In the genomic region with DNA sequence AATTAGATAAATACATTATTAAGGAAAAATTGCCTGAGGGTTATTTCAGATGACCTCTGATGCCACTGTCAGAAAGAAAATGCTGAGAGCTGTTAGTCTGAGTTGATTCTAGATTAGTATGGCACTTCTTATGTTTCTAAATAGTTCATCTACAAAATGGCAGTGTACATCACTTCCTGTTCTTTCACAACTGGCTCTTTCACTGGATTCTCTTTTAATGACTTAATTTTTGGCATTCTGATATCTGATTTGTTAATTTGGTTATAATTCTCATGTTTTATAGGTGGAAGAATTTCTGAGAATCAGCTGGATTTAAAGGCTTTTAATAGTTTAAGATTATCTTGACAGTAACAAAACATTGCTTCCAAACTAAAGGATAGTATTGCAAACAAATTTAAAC, we compare ENCODE assay signal across 12 cellular contexts. TPM values are rescaled to one million over a fixed set of nuclear protein-coding genes. Genes with fewer than 3 reads are reported as not detected.
DNase-seq lines count a peak whose midpoint lies in the region; ATAC-seq and TF ChIP-seq lines count a peak whose summit lies in the region.
"Had no signal": no experiment of that assay in that cellular context is flagged by ENCODE, and none has a peak within 500 bp of the region (broad histone marks: within the 10 kb centered on the region; RNA-seq: fewer than 3 reads in every experiment).

No MANE protein-coding gene starts in this region.

- H3K36me3 ChIP-seq in left ventricle myocardium inferior, result no peaks in the 10 kb centered on the region

- intact Hi-C loops in left ventricle myocardium inferior (cut with micrococcal nuclease), result no loop called here
- intact Hi-C loops in Right ventricle myocardium inferior (cut with DNase I), result loop anchor here (5.0 kb wide), 1 partner anchor 69 kb away; no protein-coding TSS in a partner anchor
- intact Hi-C loops in activated T-helper 1 cell treated with anti-CD3 and anti-CD28 coated beads, Interleukin-12 subunit alpha, Interleukin-12 subunit beta, Interleukin-2, Interleukin-4 antibody, amounts not matched to agents 30 ng/mL and 10 ng/mL and 1 ng/mL, durations not matched to agents 14 hours and 24 hours and 36 hours (cut with micrococcal nuclease), result loop anchor here (10.0 kb wide), 1 partner anchor 679 kb away; the partner anchor contains the start of genes PROCA1, RAB34 and RPL23A

- H3K4me1 Mint-ChIP-seq in activated T-helper 1 cell treated with anti-CD3 and anti-CD28 coated beads, Interleukin-12 subunit alpha, Interleukin-12 subunit beta, Interleukin-2, Interleukin-4 antibody, amounts not matched to agents 30 ng/mL and 10 ng/mL and 1 ng/mL, durations not matched to agents 14 hours and 24 hours and 36 hours (ENCODE audit: low read depth), result peaks cover 43% of the 10 kb centered on the region
- H3K4me1 Mint-ChIP-seq in type B pancreatic cell (ENCODE audit: unreplicated experiment), result peaks cover 36% of the 10 kb centered on the region

- H3K9me3 Mint-ChIP-seq in activated T-helper 1 cell treated with anti-CD3 and anti-CD28 coated beads, Interleukin-12 subunit alpha, Interleukin-12 subunit beta, Interleukin-2, Interleukin-4 antibody, amounts not matched to agents 30 ng/mL and 10 ng/mL and 1 ng/mL, durations not matched to agents 14 hours and 24 hours and 36 hours, result no peaks in the 10 kb centered on the region
- H3K9me3 Mint-ChIP-seq in type B pancreatic cell, result no peaks in the 10 kb centered on the region

- H3K27me3 ChIP-seq in left ventricle myocardium inferior (ENCODE audit: low read depth), result no peaks in the 10 kb centered on the region

- no peak overlapping the region for H3K27ac Mint-ChIP-seq in activated T-helper 1 cell treated with anti-CD3 and anti-CD28 coated beads, Interleukin-12 subunit alpha, Interleukin-12 subunit beta, Interleukin-2, Interleukin-4 antibody, amounts not matched to agents 30 ng/mL and 10 ng/mL and 1 ng/mL, durations not matched to agents 14 hours and 24 hours and 36 hours
- H3K27ac Mint-ChIP-seq in type B pancreatic cell, result peak overlapping the region; percentile 45

- H3K27ac ChIP-seq in left ventricle myocardium inferior (replicated peaks), result peak overlapping the region; percentile 32

- H3K4me1 ChIP-seq in left ventricle myocardium inferior, result peaks cover 58% of the 10 kb centered on the region

- peaks cover 18% of the 10 kb centered on the region for H3K36me3 Mint-ChIP-seq in activated T-helper 1 cell treated with anti-CD3 and anti-CD28 coated beads, Interleukin-12 subunit alpha, Interleukin-12 subunit beta, Interleukin-2, Interleukin-4 antibody, amounts not matched to agents 30 ng/mL and 10 ng/mL and 1 ng/mL, durations not matched to agents 14 hours and 24 hours and 36 hours (ENCODE audit: low read depth)
- H3K36me3 Mint-ChIP-seq in type B pancreatic cell, result peaks cover 3% of the 10 kb centered on the region

- DNase-seq in left ventricle myocardium inferior (no peak), Right ventricle myocardium inferior (ENCODE audit: missing footprints) (no peak), iris pigment epithelial cell (ENCODE audit: low read depth) (peak; percentile 68), type B pancreatic cell (ENCODE audit: extremely low spot score, unreplicated experiment) (no peak), left lobe of liver (ENCODE audit: low spot score) (no peak), SKM-1 (lab: John Stamatoyannopoulos, UW; ENCODE audit: unreplicated experiment) (no peak)
- DNase-seq in activated T-helper 1 cell treated with anti-CD3 and anti-CD28 coated beads, Interleukin-12 subunit alpha, Interleukin-12 subunit beta, Interleukin-2, Interleukin-4 antibody, amounts not matched to agents 30 ng/mL and 10 ng/mL and 1 ng/mL, durations not matched to agents 14 hours and 24 hours and 36 hours (ENCODE audit: low spot score), result no peak
- DNase-seq: activated CD4-positive, alpha-beta T cell treated with anti-CD3 and anti-CD28 coated beads for 48 hours; cortex of kidney; NCI-H446 treated with DMSO at 0.1 percent for 48 hours had no signal

- no peak for ATAC-seq in Right ventricle myocardium inferior
- no peak for ATAC-seq in GM19328 (IDR thresholded peaks at IDR 0.05; ENCODE audit: unreplicated experiment)
- no peak for ATAC-seq in left lobe of liver

- H3K27me3 Mint-ChIP-seq in activated T-helper 1 cell treated with anti-CD3 and anti-CD28 coated beads, Interleukin-12 subunit alpha, Interleukin-12 subunit beta, Interleukin-2, Interleukin-4 antibody, amounts not matched to agents 30 ng/mL and 10 ng/mL and 1 ng/mL, durations not matched to agents 14 hours and 24 hours and 36 hours (ENCODE audit: insufficient read depth), result no peaks in the 10 kb centered on the region
- H3K27me3 Mint-ChIP-seq in type B pancreatic cell, result no peaks in the 10 kb centered on the region

- TF ChIP-seq CTCF in left ventricle myocardium inferior (IDR thresholded peaks at IDR 0.05; ENCODE audit: borderline replicate concordance) (no peak), type B pancreatic cell (conservative IDR thresholded peaks at IDR 0.05) (no peak)

- no peaks in the 10 kb centered on the region for H3K9me3 ChIP-seq in left ventricle myocardium inferior (replicated peaks)

- H3K4me3 Mint-ChIP-seq in activated T-helper 1 cell treated with anti-CD3 and anti-CD28 coated beads, Interleukin-12 subunit alpha, Interleukin-12 subunit beta, Interleukin-2, Interleukin-4 antibody, amounts not matched to agents 30 ng/mL and 10 ng/mL and 1 ng/mL, durations not matched to agents 14 hours and 24 hours and 36 hours, result peak overlapping the region; percentile 66
- H3K4me3 Mint-ChIP-seq in type B pancreatic cell, result peak overlapping the region; percentile 99

- no peak overlapping the region for H3K4me3 ChIP-seq in left ventricle myocardium inferior
- H3K4me3 ChIP-seq: lung had no signal

RNA-seq across cellular contexts. Expression of gene TAOK1, which starts 3.3 kb away (rescaled TPM):
- total RNA-seq in left ventricle myocardium inferior, result 50.7 TPM
- 45.1 TPM for total RNA-seq in Right ventricle myocardium inferior
- total RNA-seq in activated T-helper 1 cell treated with anti-CD3 and anti-CD28 coated beads, Interleukin-12 subunit alpha, Interleukin-12 subunit beta, Interleukin-2, Interleukin-4 antibody, amounts not matched to agents 30 ng/mL and 10 ng/mL and 1 ng/mL, durations not matched to agents 14 hours and 24 hours and 36 hours, result 45.9 and 46.9 TPM in 2 replicates
- total RNA-seq in type B pancreatic cell (ENCODE audit: low replicate concordance), result 55.3 and 63.5 TPM in 2 replicates
- 20.9 TPM for total RNA-seq in left lobe of liver
